21 cellular contexts compared by ENCODE assay signal in genomic region chr5:82445729-82446349, GRCh38.
"Had no signal": no experiment of that assay in that cellular context is flagged by ENCODE, and none has a peak within 500 bp of the region (broad histone marks: within the 10 kb centered on the region; RNA-seq: fewer than 3 reads in every experiment).

No MANE protein-coding gene starts in this region.

- H3K4me3 ChIP-seq: cardiac muscle cell, gastrocnemius medialis, tibial nerve had no signal

- H3K9me3 ChIP-seq: gastrocnemius medialis, tibial nerve had no signal

- FAIRE-seq: urothelium cell line had no signal

- ATAC-seq: activated CD8-positive, alpha-beta T cell treated with anti-CD3 and anti-CD28 coated beads, Interleukin-2, amount 10 ng/mL, durations not matched to agents 7 days and 5 days; activated T-cell treated with anti-CD3 and anti-CD28 coated beads, Interleukin-2, amount 50 U/mL, for 4 hours; esophagus mucosa; SK-N-SH treated with all-trans-retinoic acid at 6 μM for 48 hours had no signal

- H3K4me1 ChIP-seq: gastrocnemius medialis had no signal

- H3K27ac ChIP-seq: cardiac muscle cell, gastrocnemius medialis had no signal

- DNase-seq: activated CD4-positive, alpha-beta T cell treated with anti-CD3 and anti-CD28 coated beads, Interleukin-2, amount 10 ng/mL, durations not matched to agents 7 days and 5 days; activated CD8-positive, alpha-beta T cell treated with anti-CD3 and anti-CD28 coated beads, Interleukin-2, amount 10 ng/mL, durations not matched to agents 7 days and 5 days; activated naive CD4-positive, alpha-beta T cell treated with anti-CD3 and anti-CD28 coated beads, Interleukin-2, amount 10 ng/mL, durations not matched to agents 7 days and 5 days; activated naive CD8-positive, alpha-beta T cell treated with anti-CD3 and anti-CD28 coated beads, Interleukin-2, amount 50 U/mL, for 24 hours; activated T-cell treated with anti-CD3 and anti-CD28 coated beads, Interleukin-2, amount 50 U/mL, for 4 hours; effector CD8-positive, alpha-beta T cell; gastrocnemius medialis; head of caudate nucleus; mesendoderm; occipital lobe; retina; stimulated activated CD8-positive, alpha-beta memory T cell treated with anti-CD3 and anti-CD28 coated beads, Interleukin-4, amount 100 ng/mL, for 48 hours; stimulated activated naive CD4-positive, alpha-beta T cell; substantia nigra; T-helper 1 cell; T-helper 9 cell had no signal

- H3K36me3 ChIP-seq: cardiac muscle cell, gastrocnemius medialis, tibial nerve had no signal

- H3K27me3 ChIP-seq: cardiac muscle cell, gastrocnemius medialis, tibial nerve had no signal
